ENCODE assay signal across 1 cellular context in genomic region chr12:6181166-6181565, GRCh38.
TF ChIP-seq lines count a peak whose summit lies in the region.

No MANE protein-coding gene starts in this region.

TF ChIP-seq in GM12891, 5 proteins besides CTCF, POLR2A, EP300 and RAD21 (continued from another document):
- TF ChIP-seq POLR2AphosphoS5 (IDR thresholded peaks at IDR 0.05; ENCODE audit: low read depth, low read length) = no peak
